In the genomic region with DNA sequence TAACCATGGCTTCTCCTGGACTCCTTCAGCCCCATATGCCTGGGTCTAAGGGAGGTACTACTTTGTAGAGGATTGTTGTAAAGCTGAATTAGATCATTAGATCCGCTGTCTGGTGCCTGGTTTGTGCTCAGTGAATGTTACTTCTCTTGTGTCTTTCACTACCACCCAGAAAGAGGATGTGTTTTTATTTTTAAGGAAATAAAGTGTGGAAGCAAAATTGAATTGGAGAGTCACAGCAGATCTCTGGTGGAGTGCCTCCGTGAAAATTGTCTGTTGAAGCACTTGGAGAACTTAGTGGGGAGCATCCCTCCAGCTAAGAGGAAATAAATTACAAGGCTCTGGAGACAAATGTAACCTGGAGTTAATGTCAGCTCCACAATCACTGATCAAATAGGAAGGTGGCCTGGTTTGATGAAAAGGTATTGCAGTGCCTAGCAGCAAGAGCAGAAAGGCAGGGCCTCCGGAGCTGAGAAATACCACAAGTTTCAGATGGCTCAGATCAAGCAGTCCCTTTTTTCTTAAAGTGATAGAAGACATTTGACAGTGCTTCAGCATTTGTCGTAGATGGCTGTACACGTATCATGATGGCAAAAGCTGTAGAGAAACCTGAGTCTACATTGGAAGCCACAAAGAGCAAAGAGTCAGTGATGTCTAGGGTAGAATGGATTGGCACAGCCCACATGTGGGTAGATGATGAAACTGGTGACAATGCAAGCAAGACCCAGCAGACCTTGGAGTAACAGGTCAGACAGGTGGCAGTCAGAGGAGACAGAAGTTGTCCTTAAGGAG, we compare ENCODE assay signal across 11 cellular contexts.
DNase-seq lines count a peak whose midpoint lies in the region; ATAC-seq and TF ChIP-seq lines count a peak whose summit lies in the region.
"Had no signal": no experiment of that assay in that cellular context is flagged by ENCODE, and none has a peak within 500 bp of the region (broad histone marks: within the 10 kb centered on the region; RNA-seq: fewer than 3 reads in every experiment).

No MANE protein-coding gene starts in this region.

- no peak for ATAC-seq in CD8-positive, alpha-beta T cell
- ATAC-seq in GM19351 (IDR thresholded peaks at IDR 0.05; ENCODE audit: unreplicated experiment), result peak; percentile 57
- no peak for ATAC-seq in central memory CD8-positive, alpha-beta T cell (replicated peaks; ENCODE audit: extremely low read depth, poor library complexity, severe bottlenecking)
- no peak for ATAC-seq in HG03571 (IDR thresholded peaks at IDR 0.05; ENCODE audit: unreplicated experiment)
- ATAC-seq in HG02571 (IDR thresholded peaks at IDR 0.05; ENCODE audit: unreplicated experiment), result no peak
- ATAC-seq in CD4-positive, alpha-beta T cell (ENCODE audit: poor library complexity), result no peak

- peaks cover 60% of the 10 kb centered on the region for H3K4me1 Mint-ChIP-seq in CD8-positive, alpha-beta T cell (ENCODE audit: low read depth)
- H3K4me1 Mint-ChIP-seq in central memory CD8-positive, alpha-beta T cell, result peaks cover 34% of the 10 kb centered on the region
- H3K4me1 Mint-ChIP-seq in CD4-positive, alpha-beta T cell (ENCODE audit: low read depth), result peaks cover 66% of the 10 kb centered on the region

- H3K9me3 ChIP-seq in CD8-positive, alpha-beta T cell (ENCODE audit: low read length), result no peaks in the 10 kb centered on the region
- no peaks in the 10 kb centered on the region for H3K9me3 ChIP-seq in CD4-positive, alpha-beta T cell (ENCODE audit: control insufficient read depth, low read length)

- no peaks in the 10 kb centered on the region for H3K27me3 ChIP-seq in CD8-positive, alpha-beta T cell (ENCODE audit: insufficient read depth, low read length)
- H3K27me3 ChIP-seq in CD4-positive, alpha-beta T cell (ENCODE audit: control insufficient read depth, insufficient read depth, low read length), result no peaks in the 10 kb centered on the region

- POLR2A ChIA-PET in CD8-positive, alpha-beta T cell (lab: Charles Lee), result no interaction called here
- POLR2A ChIA-PET in CD4-positive, alpha-beta T cell (lab: Charles Lee), result no interaction called here

- H3K27me3 Mint-ChIP-seq in CD8-positive, alpha-beta T cell (ENCODE audit: low read depth), result no peaks in the 10 kb centered on the region
- no peaks in the 10 kb centered on the region for H3K27me3 Mint-ChIP-seq in central memory CD8-positive, alpha-beta T cell
- H3K27me3 Mint-ChIP-seq in CD4-positive, alpha-beta T cell, result no peaks in the 10 kb centered on the region
- H3K27me3 Mint-ChIP-seq: activated naive CD4-positive, alpha-beta T cell treated with anti-CD3 and anti-CD28 coated beads, Interleukin-2, amount 50 U/mL, for 24 hours had no signal

- CTCF ChIA-PET in CD8-positive, alpha-beta T cell (lab: Charles Lee), result interaction anchor here (1.4 kb wide), 1 partner anchor 103 kb away, joined by 5 read pairs; no protein-coding TSS in a partner anchor
- CTCF ChIA-PET in CD4-positive, alpha-beta T cell (lab: Charles Lee), result no interaction called here

- H3K27ac Mint-ChIP-seq in CD8-positive, alpha-beta T cell, result peak overlapping the region; percentile 3
- no peak overlapping the region for H3K27ac Mint-ChIP-seq in central memory CD8-positive, alpha-beta T cell (ENCODE audit: low read depth)
- H3K27ac Mint-ChIP-seq in CD4-positive, alpha-beta T cell, result no peak overlapping the region
- H3K27ac Mint-ChIP-seq: activated naive CD4-positive, alpha-beta T cell treated with anti-CD3 and anti-CD28 coated beads, Interleukin-2, amount 50 U/mL, for 24 hours; immature natural killer cell had no signal

- H3K9me3 Mint-ChIP-seq in CD8-positive, alpha-beta T cell, result no peaks in the 10 kb centered on the region
- no peaks in the 10 kb centered on the region for H3K9me3 Mint-ChIP-seq in central memory CD8-positive, alpha-beta T cell
- H3K9me3 Mint-ChIP-seq in CD4-positive, alpha-beta T cell, result no peaks in the 10 kb centered on the region
- H3K9me3 Mint-ChIP-seq: activated naive CD4-positive, alpha-beta T cell treated with anti-CD3 and anti-CD28 coated beads, Interleukin-2, amount 50 U/mL, for 24 hours; immature natural killer cell had no signal

- intact Hi-C loops in CD8-positive, alpha-beta T cell (cut with DNase I, micrococcal nuclease), result no loop called here
- intact Hi-C loops in CD4-positive, alpha-beta T cell (cut with DNase I, micrococcal nuclease), result no loop called here

- no peak for DNase-seq in CD8-positive, alpha-beta T cell
- DNase-seq in NAMALWA (ENCODE audit: low spot score) (peak; percentile 24), HCEC 1CT (no peak)
- no peak for DNase-seq in central memory CD8-positive, alpha-beta T cell (ENCODE audit: low spot score in 2 of 2)
- DNase-seq in CD4-positive, alpha-beta T cell, result no peak
- DNase-seq: immature natural killer cell, NCI-H2081 treated with DMSO at 0.1 percent for 48 hours had no signal

- H3K4me1 ChIP-seq in CD8-positive, alpha-beta T cell (ENCODE audit: insufficient read depth, low read length), result peaks cover 56% of the 10 kb centered on the region

- H3K27ac ChIP-seq in CD8-positive, alpha-beta T cell (ENCODE audit: low read depth, low read length), result no peak overlapping the region
- H3K27ac ChIP-seq in CD4-positive, alpha-beta T cell (ENCODE audit: low read depth, low read length), result no peak overlapping the region

- TF ChIP-seq CTCF in CD8-positive, alpha-beta T cell (IDR thresholded peaks at IDR 0.05), result no peak
- no peak for TF ChIP-seq CTCF in CD4-positive, alpha-beta T cell (IDR thresholded peaks at IDR 0.05)

- no peaks in the 10 kb centered on the region for H3K36me3 ChIP-seq in CD8-positive, alpha-beta T cell (ENCODE audit: insufficient read depth, low read length)

- no peak overlapping the region for H3K4me3 Mint-ChIP-seq in CD8-positive, alpha-beta T cell
- H3K4me3 Mint-ChIP-seq in central memory CD8-positive, alpha-beta T cell, result peak overlapping the region; percentile 28
- H3K4me3 Mint-ChIP-seq in CD4-positive, alpha-beta T cell, result no peak overlapping the region
- H3K4me3 Mint-ChIP-seq: activated naive CD4-positive, alpha-beta T cell treated with anti-CD3 and anti-CD28 coated beads, Interleukin-2, amount 50 U/mL, for 24 hours; immature natural killer cell had no signal

- H3K4me3 ChIP-seq in CD8-positive, alpha-beta T cell (ENCODE audit: low read depth, low read length), result no peak overlapping the region

- H3K36me3 Mint-ChIP-seq in CD8-positive, alpha-beta T cell, result peaks cover 17% of the 10 kb centered on the region
- H3K36me3 Mint-ChIP-seq in central memory CD8-positive, alpha-beta T cell (ENCODE audit: insufficient read depth), result peaks cover 7% of the 10 kb centered on the region
- peaks cover 8% of the 10 kb centered on the region for H3K36me3 Mint-ChIP-seq in CD4-positive, alpha-beta T cell (ENCODE audit: low read depth)
